Comparison of ENCODE assay signal across 10 cellular contexts in the genomic region with DNA sequence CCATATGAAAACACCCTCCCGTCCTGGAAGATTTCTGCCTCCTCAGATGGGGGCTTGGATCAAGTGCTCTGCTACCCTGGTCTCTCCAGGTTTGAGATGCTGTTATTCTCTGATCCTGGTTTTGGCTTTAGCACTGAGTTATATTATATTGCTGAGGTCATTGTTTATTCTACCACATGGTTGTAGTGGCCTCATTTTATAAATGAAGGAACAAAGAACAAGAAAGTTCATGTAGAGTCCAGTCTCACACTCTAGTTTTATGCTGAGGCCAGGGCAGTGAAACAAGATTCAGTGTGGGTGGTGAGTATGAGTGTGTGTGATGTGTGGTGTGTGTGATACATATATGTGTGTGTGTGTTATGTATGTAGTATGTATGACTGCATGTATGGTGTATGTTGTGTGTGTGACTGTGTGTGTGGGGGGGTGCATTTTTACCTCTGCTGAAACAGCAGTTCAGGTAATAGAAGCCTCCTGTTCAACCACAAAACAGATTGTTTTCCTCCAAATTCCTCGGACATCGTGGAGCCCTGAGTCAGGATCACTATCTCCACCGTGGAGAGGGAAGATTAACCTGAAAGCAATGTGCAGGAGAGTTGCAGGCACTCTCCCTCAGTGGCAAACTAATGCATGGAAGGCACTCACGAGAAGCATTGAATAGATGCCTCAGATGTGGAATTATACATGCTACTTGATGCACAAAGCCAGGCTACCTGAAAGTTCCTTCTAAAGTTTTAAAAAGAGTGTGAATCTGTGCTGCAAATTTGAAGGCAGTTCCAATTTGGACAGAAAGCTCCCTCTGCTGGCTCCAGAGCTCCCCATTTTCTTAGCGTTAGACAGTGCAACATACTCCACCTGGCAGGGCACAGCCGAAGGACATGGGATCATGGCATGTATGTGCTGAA.
DNase-seq lines count a peak whose midpoint lies in the region; ATAC-seq and TF ChIP-seq lines count a peak whose summit lies in the region.
"Had no signal": no experiment of that assay in that cellular context is flagged by ENCODE, and none has a peak within 500 bp of the region (broad histone marks: within the 10 kb centered on the region; RNA-seq: fewer than 3 reads in every experiment).

No MANE protein-coding gene starts in this region.

- H3K27ac ChIP-seq in parathyroid adenoma: peak overlapping the region; percentile 11
- H3K27ac ChIP-seq: SK-N-MC, skin epidermis had no signal

- peak overlapping the region; percentile 44 for H3K4me2 ChIP-seq in parathyroid adenoma (ENCODE audit: low read length)

- peaks cover 14% of the 10 kb centered on the region for H3K4me1 ChIP-seq in parathyroid adenoma

- no peaks in the 10 kb centered on the region for H3K27me3 ChIP-seq in parathyroid adenoma (ENCODE audit: control insufficient read depth, insufficient read depth, low read length)

- H3K79me2 ChIP-seq in parathyroid adenoma: no peaks in the 10 kb centered on the region

- peak overlapping the region; percentile 35 for H2AFZ ChIP-seq in parathyroid adenoma

- in situ Hi-C loops in GM13977 (cut with MboI; ENCODE audit: low pct_unique_long_range_greater_than_20kb, low sequenced_read_pairs, unreplicated experiment): no loop called here

- H3K36me3 ChIP-seq in parathyroid adenoma (ENCODE audit: control insufficient read depth, insufficient read depth, low read length): no peaks in the 10 kb centered on the region

- TF ChIP-seq CTCF in GM13977 (IDR thresholded peaks at IDR 0.05; ENCODE audit: extremely low read depth, insufficient read depth, missing control alignments) (peak; percentile 32), parathyroid adenoma (IDR thresholded peaks at IDR 0.05) (peak; percentile 67)

- no peak for DNase-seq in GM13977 (ENCODE audit: low spot score)
- peak; percentile 15 for DNase-seq in SHP77 treated with DMSO at 0.1 percent for 48 hours (lab: John Stamatoyannopoulos, UW)
- DNase-seq in foreskin melanocyte: peak; percentile 30
- DNase-seq in NCI-H2171 treated with DMSO at 0.1 percent for 48 hours (lab: John Stamatoyannopoulos, UW): no peak
- DNase-seq in HuH-7 (ENCODE audit: low spot score): no peak

- no peaks in the 10 kb centered on the region for H3K9me3 ChIP-seq in parathyroid adenoma (ENCODE audit: control insufficient read depth, low read length)

- no peak overlapping the region for H3K4me3 ChIP-seq in parathyroid adenoma (ENCODE audit: low read depth, low read length)
- H3K4me3 ChIP-seq: SK-N-MC, skin epidermis had no signal

- H3K9ac ChIP-seq in parathyroid adenoma: no peak overlapping the region

- no peak for ATAC-seq in GM21717 (IDR thresholded peaks at IDR 0.05; ENCODE audit: unreplicated experiment)
- ATAC-seq in GM18909 (IDR thresholded peaks at IDR 0.05; ENCODE audit: poor library complexity, unreplicated experiment): no peak

Comparison
In these comparisons a context has a peak if more than half of its experiments do, and no peak if none do; other contexts are left out.
1. DNase-seq: peak in SHP77 treated with DMSO at 0.1 percent for 48 hours (single experiment) and foreskin melanocyte (single experiment); none in GM13977 (single experiment), NCI-H2171 treated with DMSO at 0.1 percent for 48 hours (single experiment) and HuH-7 (single experiment).